ENCODE assay signal across 22 cellular contexts in the genomic region with DNA sequence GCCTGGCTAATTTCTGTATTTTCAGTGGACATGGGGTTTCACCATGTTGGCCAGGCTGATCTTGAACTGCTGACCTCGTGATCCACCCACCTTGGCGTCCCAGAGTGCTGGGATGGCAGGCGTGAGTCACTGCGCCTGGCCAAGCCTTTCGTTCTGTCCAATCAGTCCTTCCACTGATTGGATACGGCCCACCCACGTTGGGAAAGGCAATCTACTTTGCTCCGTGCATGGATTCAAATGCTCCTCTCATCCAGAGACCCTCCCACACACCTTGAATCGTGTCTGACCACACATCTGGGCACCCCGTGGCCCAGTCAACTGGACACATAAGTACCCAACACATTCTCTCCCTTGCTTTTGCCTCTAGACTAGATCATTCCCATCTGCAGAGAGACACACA.
"Had no signal": no experiment of that assay in that cellular context is flagged by ENCODE, and none has a peak within 500 bp of the region (broad histone marks: within the 10 kb centered on the region; RNA-seq: fewer than 3 reads in every experiment).

No MANE protein-coding gene starts in this region.

- DNase-seq: activated CD4-positive, alpha-beta T cell treated with anti-CD3 and anti-CD28 coated beads, Interleukin-2, amount 10 ng/mL, durations not matched to agents 7 days and 5 days; activated CD4-positive, CD25-positive, alpha-beta regulatory T cell treated with anti-CD3 and anti-CD28 coated beads, Interleukin-2, amount 50 U/mL, for 72 hours; activated CD8-positive, alpha-beta T cell treated with anti-CD3 and anti-CD28 coated beads for 36 hours; activated gamma-delta T cell treated with Interleukin-2 at 50 U/mL for 16 hours; activated naive CD8-positive, alpha-beta T cell treated with anti-CD3 and anti-CD28 coated beads, Interleukin-2, amount 50 U/mL, for 24 hours; activated T-cell treated with anti-CD3 and anti-CD28 coated beads, Interleukin-2, amount 50 U/mL, for 1 hour; effector CD8-positive, alpha-beta T cell; islet precursor cell; midbrain; naive thymus-derived CD4-positive, alpha-beta T cell; occipital lobe; right cardiac atrium; stimulated activated CD4-positive, alpha-beta T cell treated with anti-CD3 and anti-CD28 coated beads, Interleukin-12 subunit alpha, Interleukin-12 subunit beta, amount 100 ng/mL, for 4 hours; stimulated activated CD4-positive, alpha-beta T cell treated with anti-CD3 and anti-CD28 coated beads, Interleukin-4, amount 100 ng/mL, for 4 hours; stimulated activated CD8-positive, alpha-beta memory T cell treated with anti-CD3 and anti-CD28 coated beads, Interleukin-4, amount 100 ng/mL, for 48 hours; stimulated activated naive CD8-positive, alpha-beta T cell treated with anti-CD3 and anti-CD28 coated beads, Interleukin-15, amount 100 ng/mL, for 72 hours; substantia nigra; WERI-Rb-1 had no signal

- ATAC-seq: activated CD8-positive, alpha-beta T cell treated with anti-CD3 and anti-CD28 coated beads for 36 hours; activated naive CD8-positive, alpha-beta T cell treated with anti-CD3 and anti-CD28 coated beads, Interleukin-2, amount 50 U/mL, for 24 hours; naive thymus-derived CD4-positive, alpha-beta T cell; right cardiac atrium; stimulated activated memory B cell treated with anti-CD40 and anti-IgM and Interleukin-4, amounts not matched to agents 10 μg/mL and 1 μg/mL and 100 μg/mL, for 72 hours; stimulated activated naive CD8-positive, alpha-beta T cell treated with anti-CD3 and anti-CD28 coated beads, Interleukin-15, amount 100 ng/mL, for 72 hours had no signal

- H3K27me3 Mint-ChIP-seq: activated CD4-positive, alpha-beta T cell treated with anti-CD3 and anti-CD28 coated beads, Interleukin-2, amount 10 ng/mL, durations not matched to agents 7 days and 5 days; activated CD8-positive, alpha-beta T cell treated with anti-CD3 and anti-CD28 coated beads for 36 hours; activated naive CD4-positive, alpha-beta T cell treated with anti-CD3 and anti-CD28 coated beads, Interleukin-2, amount 50 U/mL, for 24 hours; activated naive CD8-positive, alpha-beta T cell treated with anti-CD3 and anti-CD28 coated beads, Interleukin-2, amount 50 U/mL, for 24 hours; stimulated activated memory B cell treated with anti-CD40 and anti-IgM and Interleukin-4, amounts not matched to agents 10 μg/mL and 1 μg/mL and 100 μg/mL, for 72 hours; stimulated activated naive CD8-positive, alpha-beta T cell treated with anti-CD3 and anti-CD28 coated beads, Interleukin-15, amount 100 ng/mL, for 72 hours had no signal

- H3K36me3 Mint-ChIP-seq: activated naive CD4-positive, alpha-beta T cell treated with anti-CD3 and anti-CD28 coated beads, Interleukin-2, amount 50 U/mL, for 24 hours; naive thymus-derived CD4-positive, alpha-beta T cell had no signal

- H3K4me1 Mint-ChIP-seq: activated CD4-positive, alpha-beta T cell treated with anti-CD3 and anti-CD28 coated beads, Interleukin-2, amount 10 ng/mL, durations not matched to agents 7 days and 5 days; activated naive CD4-positive, alpha-beta T cell treated with anti-CD3 and anti-CD28 coated beads, Interleukin-2, amount 50 U/mL, for 24 hours; activated naive CD8-positive, alpha-beta T cell treated with anti-CD3 and anti-CD28 coated beads, Interleukin-2, amount 50 U/mL, for 24 hours; naive thymus-derived CD4-positive, alpha-beta T cell; stimulated activated memory B cell treated with anti-CD40 and anti-IgM and Interleukin-4, amounts not matched to agents 10 μg/mL and 1 μg/mL and 100 μg/mL, for 72 hours; stimulated activated naive CD8-positive, alpha-beta T cell treated with anti-CD3 and anti-CD28 coated beads, Interleukin-15, amount 100 ng/mL, for 72 hours had no signal

- H3K9me3 Mint-ChIP-seq: activated naive CD4-positive, alpha-beta T cell treated with anti-CD3 and anti-CD28 coated beads, Interleukin-2, amount 50 U/mL, for 24 hours; activated T-helper 1 cell treated with anti-CD3 and anti-CD28 coated beads, Interleukin-12 subunit alpha, Interleukin-12 subunit beta, Interleukin-2, Interleukin-4 antibody, amounts not matched to agents 30 ng/mL and 10 ng/mL and 1 ng/mL, durations not matched to agents 14 hours and 24 hours and 36 hours had no signal

- H3K4me3 Mint-ChIP-seq: activated CD4-positive, alpha-beta T cell treated with anti-CD3 and anti-CD28 coated beads, Interleukin-2, amount 10 ng/mL, durations not matched to agents 7 days and 5 days; activated CD8-positive, alpha-beta T cell treated with anti-CD3 and anti-CD28 coated beads for 36 hours; activated naive CD4-positive, alpha-beta T cell treated with anti-CD3 and anti-CD28 coated beads, Interleukin-2, amount 50 U/mL, for 24 hours; activated naive CD8-positive, alpha-beta T cell treated with anti-CD3 and anti-CD28 coated beads, Interleukin-2, amount 50 U/mL, for 24 hours; activated T-helper 1 cell treated with anti-CD3 and anti-CD28 coated beads, Interleukin-12 subunit alpha, Interleukin-12 subunit beta, Interleukin-2, Interleukin-4 antibody, amounts not matched to agents 30 ng/mL and 10 ng/mL and 1 ng/mL, durations not matched to agents 14 hours and 24 hours and 36 hours; naive thymus-derived CD4-positive, alpha-beta T cell; neural crest cell; stimulated activated memory B cell treated with anti-CD40 and anti-IgM and Interleukin-4, amounts not matched to agents 10 μg/mL and 1 μg/mL and 100 μg/mL, for 72 hours; stimulated activated naive CD8-positive, alpha-beta T cell treated with anti-CD3 and anti-CD28 coated beads, Interleukin-15, amount 100 ng/mL, for 72 hours had no signal

- H3K27ac Mint-ChIP-seq: activated CD4-positive, alpha-beta T cell treated with anti-CD3 and anti-CD28 coated beads, Interleukin-2, amount 10 ng/mL, durations not matched to agents 7 days and 5 days; activated CD8-positive, alpha-beta T cell treated with anti-CD3 and anti-CD28 coated beads for 36 hours; activated naive CD4-positive, alpha-beta T cell treated with anti-CD3 and anti-CD28 coated beads, Interleukin-2, amount 50 U/mL, for 24 hours; activated naive CD8-positive, alpha-beta T cell treated with anti-CD3 and anti-CD28 coated beads, Interleukin-2, amount 50 U/mL, for 24 hours; activated T-helper 1 cell treated with anti-CD3 and anti-CD28 coated beads, Interleukin-12 subunit alpha, Interleukin-12 subunit beta, Interleukin-2, Interleukin-4 antibody, amounts not matched to agents 30 ng/mL and 10 ng/mL and 1 ng/mL, durations not matched to agents 14 hours and 24 hours and 36 hours; naive thymus-derived CD4-positive, alpha-beta T cell; stimulated activated memory B cell treated with anti-CD40 and anti-IgM and Interleukin-4, amounts not matched to agents 10 μg/mL and 1 μg/mL and 100 μg/mL, for 72 hours; stimulated activated naive CD8-positive, alpha-beta T cell treated with anti-CD3 and anti-CD28 coated beads, Interleukin-15, amount 100 ng/mL, for 72 hours had no signal
